Comparison of ENCODE assay signal across 12 cellular contexts in the genomic region with DNA sequence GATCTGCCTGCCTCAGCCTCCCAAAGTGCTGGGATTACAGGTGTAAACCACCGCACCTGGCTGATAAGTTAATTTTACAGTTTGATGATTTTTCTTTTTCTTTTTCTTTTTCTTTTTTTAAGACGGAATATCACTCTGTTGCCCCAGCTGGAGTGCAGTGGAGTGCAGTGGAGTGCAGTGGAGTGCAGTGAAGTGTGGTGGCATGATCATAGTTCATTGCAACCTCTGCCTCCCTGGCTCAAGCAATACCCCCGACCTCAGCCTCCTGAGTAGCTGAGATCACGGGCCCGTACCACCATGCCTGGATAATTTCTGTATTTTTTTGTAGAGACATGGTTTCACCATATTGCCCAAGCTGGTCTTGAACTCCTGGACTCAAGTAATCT.
A peak's percentile ranks its signal among the peaks of the same experiment; 100 is the strongest.
DNase-seq lines count a peak whose midpoint lies in the region; ATAC-seq lines count a peak whose summit lies in the region.
"Had no signal": no experiment of that assay in that cellular context is flagged by ENCODE, and none has a peak within 500 bp of the region (broad histone marks: within the 10 kb centered on the region; RNA-seq: fewer than 3 reads in every experiment).

No MANE protein-coding gene starts in this region.

- ATAC-seq in GM19372 (IDR thresholded peaks at IDR 0.05; ENCODE audit: low read depth, unreplicated experiment) (peak; percentile 57), HG02763 (IDR thresholded peaks at IDR 0.05; ENCODE audit: unreplicated experiment) (peak; percentile 76), HG03442 (IDR thresholded peaks at IDR 0.05; ENCODE audit: unreplicated experiment) (peak; percentile 67), esophagus mucosa (no peak)

- no peaks in the 10 kb centered on the region for H3K4me1 ChIP-seq in HAP-1

- H3K4me3 ChIP-seq in HAP-1: no peak overlapping the region
- H3K4me3 ChIP-seq: cardiac muscle cell had no signal

- no peaks in the 10 kb centered on the region for H3K36me3 ChIP-seq in HAP-1 (replicated peaks)
- H3K36me3 ChIP-seq: cardiac muscle cell had no signal

- in situ Hi-C loops in HAP-1 (cut with MboI; ENCODE audit: low sequenced_read_pairs): no loop called here

- no peaks in the 10 kb centered on the region for H3K9me3 ChIP-seq in HAP-1

- no peaks in the 10 kb centered on the region for H3K27me3 ChIP-seq in HAP-1 (ENCODE audit: low read depth)
- H3K27me3 ChIP-seq: cardiac muscle cell had no signal

- DNase-seq in DMS79 (lab: John Stamatoyannopoulos, UW): peak; percentile 73
- no peak for DNase-seq in NCI-H2029 (lab: John Stamatoyannopoulos, UW)
- no peak for DNase-seq in activated naive CD4-positive, alpha-beta T cell treated with anti-CD3 and anti-CD28 coated beads, Interleukin-2, amount 50 U/mL, for 16 hours
- no peak for DNase-seq in HAP-1 (ENCODE audit: low spot score in 2 of 2)
- DNase-seq: activated CD4-positive, CD25-positive, alpha-beta regulatory T cell; immature natural killer cell; NCI-H226 had no signal
